Comparison of ENCODE assay signal across 13 cellular contexts in the genomic region with DNA sequence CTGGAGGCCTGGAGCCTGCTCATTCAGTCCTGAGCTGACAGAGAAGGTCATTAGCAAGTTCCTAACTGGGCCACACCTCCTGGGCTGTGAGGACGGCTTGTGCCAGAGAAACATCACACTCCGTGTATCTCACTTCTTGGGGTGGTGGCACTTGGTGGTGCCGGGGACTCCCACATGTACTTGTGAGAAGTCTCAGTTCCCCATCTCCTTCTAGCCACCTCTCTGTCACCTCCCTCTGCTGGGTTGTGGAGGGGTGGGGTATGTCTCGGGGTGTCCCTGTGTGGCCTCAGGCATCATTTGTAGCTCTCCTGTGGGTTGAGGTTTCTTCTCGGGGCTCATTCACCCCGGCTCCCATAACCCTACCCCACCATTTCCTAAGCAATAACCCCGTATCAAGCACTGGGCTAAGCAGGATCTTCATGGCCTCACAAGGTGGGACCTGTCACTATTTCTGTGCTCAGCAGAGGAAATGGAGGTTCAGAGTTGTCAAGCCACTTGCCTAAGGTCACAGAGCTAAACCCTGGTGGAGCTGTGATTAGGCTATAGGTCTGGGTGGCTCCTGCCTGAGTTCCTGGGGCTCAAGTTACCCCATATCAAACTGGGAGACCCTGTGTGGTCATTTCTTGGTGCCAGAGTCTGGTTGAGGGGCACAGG.
DNase-seq lines count a peak whose midpoint lies in the region; ATAC-seq and TF ChIP-seq lines count a peak whose summit lies in the region.
"Had no signal": no experiment of that assay in that cellular context is flagged by ENCODE, and none has a peak within 500 bp of the region (broad histone marks: within the 10 kb centered on the region; RNA-seq: fewer than 3 reads in every experiment).

No MANE protein-coding gene starts in this region.

- no peak overlapping the region for H3K9ac ChIP-seq in neural progenitor cell
- H3K9ac ChIP-seq in PC-3 (ENCODE audit: low read length): no peak overlapping the region

- intact Hi-C loops in PC-3 (cut with micrococcal nuclease): no loop called here

- POLR2A ChIA-PET in PC-3 (lab: Charles Lee; ENCODE audit: unreplicated experiment): no interaction called here

- H3K9me2 ChIP-seq in PC-3 (replicated peaks; ENCODE audit: low read length): no peaks in the 10 kb centered on the region

- DNase-seq in neural progenitor cell (ENCODE audit: low spot score) (no peak), pons (ENCODE audit: low spot score) (no peak), KBM-7 (no peak), PC-3 (no peak), midbrain (lab: John Stamatoyannopoulos, UW) (no peak)
- DNase-seq: activated T-cell treated with anti-CD3 and anti-CD28 coated beads, Interleukin-2, amount 50 U/mL, for 4 hours; H7; NCI-H748 treated with DMSO at 0.1 percent for 48 hours; substantia nigra had no signal

- H4K20me1 ChIP-seq in neural progenitor cell (ENCODE audit: low read depth) (no peaks in the 10 kb centered on the region), PC-3 (ENCODE audit: low read length) (no peaks in the 10 kb centered on the region)

- TF ChIP-seq CTCF in neural progenitor cell (IDR thresholded peaks at IDR 0.05) (no peak), PC-3 (conservative IDR thresholded peaks at IDR 0.05; ENCODE audit: low read depth, low read length) (no peak)

- H3K4me2 ChIP-seq in neural progenitor cell: no peak overlapping the region
- no peak overlapping the region for H3K4me2 ChIP-seq in PC-3 (ENCODE audit: low read length)

- H3K9me3 Mint-ChIP-seq in neural progenitor cell: no peaks in the 10 kb centered on the region
- H3K9me3 Mint-ChIP-seq: activated T-cell treated with anti-CD3 and anti-CD28 coated beads, Interleukin-2, amount 50 U/mL, for 4 hours; T-helper 1 cell treated with Interleukin-12 subunit alpha and Interleukin-12 subunit beta and Interleukin-4 antibody, amounts not matched to agents 30 μg/mL and 1 μg/mL, for 36 hours had no signal

- peaks cover 9% of the 10 kb centered on the region for H3K27me3 Mint-ChIP-seq in neural progenitor cell (ENCODE audit: insufficient read depth, low read depth)

- H3K4me3 Mint-ChIP-seq in neural progenitor cell: no peak overlapping the region
- H3K4me3 Mint-ChIP-seq: activated T-cell treated with anti-CD3 and anti-CD28 coated beads, Interleukin-2, amount 50 U/mL, for 4 hours; T-helper 1 cell treated with Interleukin-12 subunit alpha and Interleukin-12 subunit beta and Interleukin-4 antibody, amounts not matched to agents 30 μg/mL and 1 μg/mL, for 36 hours had no signal

- in situ Hi-C loops in KBM-7 (cut with MboI; ENCODE audit: low pct_unique_long_range_greater_than_20kb, low sequenced_read_pairs): no loop called here

- H3K36me3 Mint-ChIP-seq in neural progenitor cell: peaks cover 2% of the 10 kb centered on the region

- CTCF ChIA-PET in PC-3 (lab: Charles Lee): no interaction called here

- BruUV-seq in PC-3 (replicated peaks; lab: Mats Ljungman, UMichigan): no TSS peak

- peaks cover 37% of the 10 kb centered on the region for H3F3A ChIP-seq in neural progenitor cell (ENCODE audit: low read depth)
- H3F3A ChIP-seq in PC-3 (ENCODE audit: low read length, unreplicated experiment): no peaks in the 10 kb centered on the region

- H3K36me3 ChIP-seq in neural progenitor cell (no peaks in the 10 kb centered on the region), PC-3 (ENCODE audit: low read depth, low read length) (no peaks in the 10 kb centered on the region; the same call in 1 of the 2 replicates)

- peak overlapping the region; percentile 66 for H3K27ac Mint-ChIP-seq in neural progenitor cell
- H3K27ac Mint-ChIP-seq: T-helper 1 cell treated with Interleukin-12 subunit alpha and Interleukin-12 subunit beta and Interleukin-4 antibody, amounts not matched to agents 30 μg/mL and 1 μg/mL, for 36 hours had no signal

- ATAC-seq in GM18868 (IDR thresholded peaks at IDR 0.05; ENCODE audit: unreplicated experiment) (peak; percentile 91), GM21717 (IDR thresholded peaks at IDR 0.05; ENCODE audit: unreplicated experiment) (peak; percentile 59), HG03196 (IDR thresholded peaks at IDR 0.05; ENCODE audit: unreplicated experiment) (peak; percentile 75), PC-3 (no peak)
- ATAC-seq: activated T-cell treated with anti-CD3 and anti-CD28 coated beads, Interleukin-2, amount 50 U/mL, for 4 hours had no signal

- no peaks in the 10 kb centered on the region for H3K79me2 ChIP-seq in neural progenitor cell (ENCODE audit: low read depth)
- no peaks in the 10 kb centered on the region for H3K79me2 ChIP-seq in PC-3 (ENCODE audit: low read length)

- H3K9me3 ChIP-seq in neural progenitor cell (ENCODE audit: low read depth) (no peaks in the 10 kb centered on the region), PC-3 (ENCODE audit: low read length) (no peaks in the 10 kb centered on the region)

- H3K27me3 ChIP-seq in neural progenitor cell (no peaks in the 10 kb centered on the region), PC-3 (ENCODE audit: low read length) (no peaks in the 10 kb centered on the region)

- H3K4me1 ChIP-seq in neural progenitor cell: peaks cover 12% of the 10 kb centered on the region
- H3K4me1 ChIP-seq in PC-3 (ENCODE audit: insufficient read depth, low read length): no peaks in the 10 kb centered on the region

- no peak overlapping the region for H2AFZ ChIP-seq in neural progenitor cell (replicated peaks)
- no peak overlapping the region for H2AFZ ChIP-seq in PC-3 (ENCODE audit: low read length)

- H3K27ac ChIP-seq in neural progenitor cell (no peak overlapping the region), PC-3 (ENCODE audit: low read length) (no peak overlapping the region)

- H3K4me3 ChIP-seq in neural progenitor cell (no peak overlapping the region), PC-3 (ENCODE audit: low read length) (no peak overlapping the region)

- H3K4me1 Mint-ChIP-seq in neural progenitor cell: peaks cover 60% of the 10 kb centered on the region
